12 cellular contexts compared by ENCODE assay signal in genomic region chr5:126973193-126973592, GRCh38. TPM values are rescaled to one million over a fixed set of nuclear protein-coding genes. Genes with fewer than 3 reads are reported as not detected.
DNase-seq lines count a peak whose midpoint lies in the region; ATAC-seq and TF ChIP-seq lines count a peak whose summit lies in the region.
"Had no signal": no experiment of that assay in that cellular context is flagged by ENCODE, and none has a peak within 500 bp of the region (broad histone marks: within the 10 kb centered on the region; RNA-seq: fewer than 3 reads in every experiment).

No MANE protein-coding gene starts in this region.

- 89 to 100% methylated on average over 5 to 6 of the region's 6 CpGs for WGBS in endodermal cell (ENCODE audit: insufficient coverage in 1 of 2, insufficient read length in 1 of 2), 2 experiments

- no peaks in the 10 kb centered on the region for H3K9me3 Mint-ChIP-seq in stimulated activated naive CD8-positive, alpha-beta T cell treated with anti-CD3 and anti-CD28 coated beads, Interleukin-15, Interleukin-2, amounts not matched to agents 100 ng/mL and 50 ng/mL, for 24 hours
- H3K9me3 Mint-ChIP-seq in endodermal cell = no peaks in the 10 kb centered on the region

- H3K27me3 Mint-ChIP-seq in stimulated activated naive CD8-positive, alpha-beta T cell treated with anti-CD3 and anti-CD28 coated beads, Interleukin-15, Interleukin-2, amounts not matched to agents 100 ng/mL and 50 ng/mL, for 24 hours = no peaks in the 10 kb centered on the region
- no peaks in the 10 kb centered on the region for H3K27me3 Mint-ChIP-seq in endodermal cell (ENCODE audit: insufficient read depth)

- H3K4me3 ChIP-seq in Peyer's patch (no peak overlapping the region), endodermal cell (ENCODE audit: low read length) (no peak overlapping the region)
- H3K4me3 ChIP-seq: body of pancreas, heart left ventricle had no signal

- H3K9me3 ChIP-seq in Peyer's patch = no peaks in the 10 kb centered on the region
- H3K9me3 ChIP-seq in endodermal cell (ENCODE audit: control insufficient read depth, low read length) = no peaks in the 10 kb centered on the region
- H3K9me3 ChIP-seq: body of pancreas, heart left ventricle had no signal

- DNase-seq in stimulated activated naive CD8-positive, alpha-beta T cell treated with anti-CD3 and anti-CD28 coated beads, Interleukin-15, Interleukin-2, amounts not matched to agents 100 U/mL and 50 U/mL, for 24 hours = no peak
- DNase-seq in Peyer's patch (peak in 1 of 3 donors; percentile 51), endodermal cell (peak; percentile 61), caudate nucleus (lab: John Stamatoyannopoulos, UW) (no peak)
- no peak for DNase-seq in activated CD8-positive, alpha-beta memory T cell treated with anti-CD3 and anti-CD28 coated beads for 24 hours
- DNase-seq: body of pancreas, heart left ventricle, NCI-H1417 treated with DMSO at 0.1 percent for 48 hours had no signal

- H3K27ac Mint-ChIP-seq in stimulated activated naive CD8-positive, alpha-beta T cell treated with anti-CD3 and anti-CD28 coated beads, Interleukin-15, Interleukin-2, amounts not matched to agents 100 ng/mL and 50 ng/mL, for 24 hours = peak overlapping the region; percentile 90
- H3K27ac Mint-ChIP-seq in endodermal cell = no peak overlapping the region

- H3K4me3 Mint-ChIP-seq in stimulated activated naive CD8-positive, alpha-beta T cell treated with anti-CD3 and anti-CD28 coated beads, Interleukin-15, Interleukin-2, amounts not matched to agents 100 ng/mL and 50 ng/mL, for 24 hours = no peak overlapping the region
- no peak overlapping the region for H3K4me3 Mint-ChIP-seq in endodermal cell

- H3K27me3 ChIP-seq in Peyer's patch (no peaks in the 10 kb centered on the region), endodermal cell (ENCODE audit: control insufficient read depth, insufficient read depth, low read length, poor library complexity, severe bottlenecking) (no peaks in the 10 kb centered on the region)
- H3K27me3 ChIP-seq: body of pancreas, heart left ventricle had no signal

- no peak overlapping the region for H3K9ac ChIP-seq in endodermal cell (ENCODE audit: extremely low read depth, low read length, poor library complexity, severe bottlenecking)
- H3K9ac ChIP-seq: parathyroid adenoma had no signal

- peaks cover 44% of the 10 kb centered on the region for H3K4me1 Mint-ChIP-seq in stimulated activated naive CD8-positive, alpha-beta T cell treated with anti-CD3 and anti-CD28 coated beads, Interleukin-15, Interleukin-2, amounts not matched to agents 100 ng/mL and 50 ng/mL, for 24 hours (ENCODE audit: low read depth)
- peaks cover 28% of the 10 kb centered on the region for H3K4me1 Mint-ChIP-seq in endodermal cell

- TF ChIP-seq POLR2A in Peyer's patch (IDR thresholded peaks at IDR 0.05) = no peak

- peaks cover 0 to 20% (median 10%) of the 10 kb centered on the region in 4 donors for H3K4me1 ChIP-seq in Peyer's patch
- no peaks in the 10 kb centered on the region for H3K4me1 ChIP-seq in endodermal cell (ENCODE audit: control insufficient read depth, insufficient read depth, low read length)
- H3K4me1 ChIP-seq: parathyroid adenoma had no signal

- peak in 1 of 6 experiments; percentile 6 for TF ChIP-seq CTCF in Peyer's patch (IDR thresholded peaks at IDR 0.05)
- TF ChIP-seq CTCF in endodermal cell (conservative IDR thresholded peaks at IDR 0.05) = peak; percentile 26

- H3K27ac ChIP-seq in Peyer's patch (peak overlapping the region in 3 of 4 donors; percentile 45 to 73 (median 52)), endodermal cell (ENCODE audit: low read depth, low read length) (no peak overlapping the region), caudate nucleus (ENCODE audit: low read depth, low read length) (no peak overlapping the region)
- H3K27ac ChIP-seq: parathyroid adenoma had no signal

- H3K36me3 Mint-ChIP-seq in stimulated activated naive CD8-positive, alpha-beta T cell treated with anti-CD3 and anti-CD28 coated beads, Interleukin-15, Interleukin-2, amounts not matched to agents 100 ng/mL and 50 ng/mL, for 24 hours (ENCODE audit: low read depth) = no peaks in the 10 kb centered on the region
- no peaks in the 10 kb centered on the region for H3K36me3 Mint-ChIP-seq in endodermal cell (ENCODE audit: low read depth)

- H3K36me3 ChIP-seq in Peyer's patch (no peaks in the 10 kb centered on the region), endodermal cell (ENCODE audit: control insufficient read depth, insufficient read depth, low read length) (peaks cover 19% of the 10 kb centered on the region)
- H3K36me3 ChIP-seq: heart left ventricle had no signal

- no peak for ATAC-seq in stimulated activated naive CD8-positive, alpha-beta T cell treated with anti-CD3 and anti-CD28 coated beads, Interleukin-15, Interleukin-2, amounts not matched to agents 100 U/mL and 50 U/mL, for 24 hours
- ATAC-seq in activated CD4-positive, CD25-positive, alpha-beta regulatory T cell treated with anti-CD3 and anti-CD28 coated beads, Interleukin-2, amount 50 U/mL, for 24 hours = no peak
- ATAC-seq in GM19397 (IDR thresholded peaks at IDR 0.05; ENCODE audit: unreplicated experiment) = no peak

RNA-seq across cellular contexts. Expression of gene MARCHF3, which starts 57.2 kb away (rescaled TPM):
- 10 to 100 TPM; 10.7 to 22.9 (median 20.1) TPM for total RNA-seq in Peyer's patch
- total RNA-seq in endodermal cell = 10 to 100 TPM in 1 of 2 donors, 1 to 10 TPM in 1; 4.4 to 11.3 TPM
- 6.3 TPM for polyA plus RNA-seq in endodermal cell (2013, experiment 1 of 2)
- 5.6 TPM for polyA plus RNA-seq in endodermal cell (2013, experiment 2 of 2)

Comparison
In these comparisons a context has a peak if more than half of its experiments do, and no peak if none do; other contexts are left out.
1. H3K27ac ChIP-seq: peak in Peyer's patch (3 of 4); none in endodermal cell (single experiment) and caudate nucleus (single experiment).